In the genomic region with DNA sequence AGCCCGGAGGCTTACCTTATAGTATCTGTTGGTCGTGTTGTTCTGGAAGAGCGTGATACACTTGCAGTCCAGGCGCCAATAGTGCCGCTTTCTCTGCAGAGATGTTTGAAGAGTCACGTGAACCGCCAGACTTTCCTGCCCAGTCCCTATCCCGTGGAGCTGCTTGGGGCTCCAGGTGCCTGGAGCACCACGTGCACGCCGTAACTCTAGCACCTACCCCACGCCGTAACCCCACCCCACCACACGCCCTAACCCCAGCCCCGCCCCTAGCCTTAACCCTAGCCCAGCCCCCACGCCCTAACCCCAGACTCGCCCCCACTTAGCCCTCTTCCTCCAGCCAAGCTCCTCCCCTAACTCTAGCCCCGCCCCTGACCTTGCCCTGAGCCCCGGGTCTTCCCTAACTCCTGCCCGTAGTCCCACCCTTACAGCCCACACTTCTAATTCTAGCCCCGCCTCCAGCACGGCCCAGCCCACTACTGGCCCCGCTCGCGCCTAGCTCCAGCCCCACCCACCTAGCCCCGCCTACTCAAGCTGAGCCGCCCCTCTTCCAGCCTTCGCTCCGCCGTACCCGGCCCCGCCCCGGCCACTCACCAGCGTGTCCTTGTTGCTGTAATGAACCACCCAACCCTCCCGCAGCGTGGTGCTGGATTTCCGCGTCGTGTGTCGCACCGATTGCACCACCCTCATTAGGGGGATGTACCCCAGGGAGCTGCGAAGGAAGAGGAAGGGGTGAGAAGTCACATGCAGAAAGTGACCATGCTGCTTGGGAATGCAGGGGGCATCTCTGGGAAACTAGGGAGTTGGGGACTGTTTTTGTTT, we compare ENCODE assay signal across 8 cellular contexts. TPM values are rescaled to one million over a fixed set of nuclear protein-coding genes. Genes with fewer than 3 reads are reported as not detected.
DNase-seq lines count a peak whose midpoint lies in the region; ATAC-seq and TF ChIP-seq lines count a peak whose summit lies in the region.

No MANE protein-coding gene starts in this region.

- H2AFZ ChIP-seq in H9 (ENCODE audit: low read length): no peak overlapping the region

- no peak overlapping the region for H3K4me3 ChIP-seq in neutrophil (ENCODE audit: low read depth in 1 of 2, low read length in 1 of 2)

- H2AK5ac ChIP-seq in H9 (ENCODE audit: insufficient read length, low read length): no peak overlapping the region

- H3K4ac ChIP-seq in H9 (ENCODE audit: low read depth, low read length): no peak overlapping the region

- H4K8ac ChIP-seq in H9 (replicated peaks; ENCODE audit: insufficient read length, low read depth, low read length): no peak overlapping the region

- H3K36me3 Mint-ChIP-seq in H9 (ENCODE audit: insufficient read depth in 1 of 3, low read depth in 3 of 3): peaks cover 53 to 83% (median 83%) of the 10 kb centered on the region in 3 experiments

- TF ChIP-seq CTCF in H9 (conservative IDR thresholded peaks at IDR 0.05) (no peak), foreskin keratinocyte (conservative IDR thresholded peaks at IDR 0.05) (no peak), neutrophil (IDR thresholded peaks at IDR 0.05) (no peak)

- H3K27me3 ChIP-seq in H9 (ENCODE audit: insufficient read depth, low read length) (no peaks in the 10 kb centered on the region), foreskin keratinocyte (no peaks in the 10 kb centered on the region), neutrophil (no peaks in the 10 kb centered on the region)

- no peaks in the 10 kb centered on the region for H4K20me1 ChIP-seq in H9 (ENCODE audit: control insufficient read depth, insufficient read depth, insufficient read length)

- no peak overlapping the region for H3K9ac ChIP-seq in H9 (ENCODE audit: extremely low read depth, insufficient read length, low read length)

- no peak overlapping the region for H4K91ac ChIP-seq in H9 (ENCODE audit: insufficient read length, low read depth, low read length)

- no peak overlapping the region for H2BK15ac ChIP-seq in H9 (ENCODE audit: low read depth, low read length)

- no peak overlapping the region for H3K56ac ChIP-seq in H9 (ENCODE audit: insufficient read length, low read depth, low read length)

- H2BK5ac ChIP-seq in H9 (ENCODE audit: insufficient read length, low read length): no peak overlapping the region

- no peak overlapping the region for H2BK120ac ChIP-seq in H9 (ENCODE audit: low read depth, low read length, poor library complexity, severe bottlenecking)

- peak overlapping the region; percentile 40 to 70; a peak in 3 of 5 replicates for H3K4me3 Mint-ChIP-seq in H9

- no peak overlapping the region for H3K14ac ChIP-seq in H9 (ENCODE audit: insufficient read depth, low read length)

- H3K27ac ChIP-seq in H9 (ENCODE audit: insufficient read length, low read depth, low read length) (no peak overlapping the region), foreskin keratinocyte (no peak overlapping the region), neutrophil (peak overlapping the region; percentile 15)

- no peaks in the 10 kb centered on the region for H3K79me1 ChIP-seq in H9 (ENCODE audit: insufficient read depth, low read depth, low read length, poor library complexity, severe bottlenecking)

- H3K27me3 Mint-ChIP-seq in H9 (ENCODE audit: low read depth): no peaks in the 10 kb centered on the region; the same call in 1 of the 2 replicates

- H3K18ac ChIP-seq in H9 (ENCODE audit: insufficient read length, low read depth, low read length): no peak overlapping the region

- H3K79me2 ChIP-seq in H9 (ENCODE audit: insufficient read depth, low read length): no peaks in the 10 kb centered on the region

- H3K23me2 ChIP-seq in H9 (ENCODE audit: insufficient read length, low read depth, low read length, poor library complexity, severe bottlenecking): no peaks in the 10 kb centered on the region

- no peak overlapping the region for H3T11ph ChIP-seq in H9 (ENCODE audit: low read length)

- H3K4me1 ChIP-seq in H9 (ENCODE audit: insufficient read depth, low read length): no peaks in the 10 kb centered on the region
- no peaks in the 10 kb centered on the region for H3K4me1 ChIP-seq in foreskin keratinocyte
- peaks cover 0 to 6% of the 10 kb centered on the region in 2 experiments for H3K4me1 ChIP-seq in neutrophil (ENCODE audit: control insufficient read depth in 1 of 2, insufficient read depth in 1 of 2, low read depth in 1 of 2, low read length in 1 of 2)

- no peak overlapping the region for H2BK12ac ChIP-seq in H9 (ENCODE audit: insufficient read length, low read depth, low read length)

- DNase-seq in H9: peak; percentile 99
- no peak for DNase-seq in foreskin keratinocyte
- no peak for DNase-seq in NCI-H2227 (lab: John Stamatoyannopoulos, UW; ENCODE audit: unreplicated experiment)
- no peak for DNase-seq in stimulated activated CD4-positive, alpha-beta T cell treated with anti-CD3 and anti-CD28 coated beads, Interleukin-12 subunit alpha, Interleukin-12 subunit beta, amount 100 ng/mL, for 4 hours
- DNase-seq in T-helper 9 cell: no peak

- WGBS in H9 (ENCODE audit: extremely low coverage, insufficient read length, low lambda C conversion rate): no CpG with 5 or more reads among the region's 42 CpGs

- H3K36me3 ChIP-seq in neutrophil: peaks cover 100% of the 10 kb centered on the region

- peak overlapping the region; percentile 47 for H3K4me2 ChIP-seq in H9 (ENCODE audit: insufficient read depth, insufficient read length, low read length)

- H4K5ac ChIP-seq in H9 (ENCODE audit: insufficient read length, low read depth, low read length): no peak overlapping the region

- peaks cover 7 to 17% of the 10 kb centered on the region in 2 experiments for H3K4me1 Mint-ChIP-seq in H9

- no peaks in the 10 kb centered on the region for H3K9me3 Mint-ChIP-seq in H9

- H3K9me3 ChIP-seq in H9 (ENCODE audit: control insufficient read depth, low read depth, low read length): no peaks in the 10 kb centered on the region
- no peaks in the 10 kb centered on the region for H3K9me3 ChIP-seq in neutrophil

- no peak overlapping the region for H3K23ac ChIP-seq in H9 (ENCODE audit: insufficient read length, low read depth, low read length)

- ATAC-seq in SK-N-SH treated with all-trans-retinoic acid at 6 μM for 48 hours: peak; percentile 41; the same call in 2 of the 3 replicates
- peak; percentile 88 for ATAC-seq in foreskin keratinocyte
- no peak for ATAC-seq in GM18861 (IDR thresholded peaks at IDR 0.05; ENCODE audit: unreplicated experiment)

- H2BK20ac ChIP-seq in H9 (ENCODE audit: low read depth, low read length, poor library complexity, severe bottlenecking): no peak overlapping the region

- peak overlapping the region; percentile 22 to 95 (median 94); a peak in 5 of 7 replicates for H3K27ac Mint-ChIP-seq in H9

TF ChIP-seq in SK-N-SH treated with all-trans-retinoic acid at 6 μM for 48 hours, 23 proteins besides CTCF, POLR2A, EP300 and RAD21 (continues in another document):
- TF ChIP-seq ZFP3 (CRISPR knock-in tag; IDR thresholded peaks at IDR 0.05) (no peak), SNAI2 (CRISPR knock-in tag; IDR thresholded peaks at IDR 0.05) (no peak), ZFP30 (CRISPR knock-in tag; IDR thresholded peaks at IDR 0.05) (no peak), RARB (CRISPR knock-in tag; IDR thresholded peaks at IDR 0.05) (no peak), OSR1 (CRISPR knock-in tag; IDR thresholded peaks at IDR 0.05) (no peak), TCF4 (CRISPR knock-in tag; IDR thresholded peaks at IDR 0.05; ENCODE audit: borderline replicate concordance) (no peak), ARNTL (CRISPR knock-in tag; IDR thresholded peaks at IDR 0.05; ENCODE audit: borderline replicate concordance, low read depth) (no peak), GLIS3 (CRISPR knock-in tag; IDR thresholded peaks at IDR 0.05) (no peak)
- TF ChIP-seq, protein P1, sequence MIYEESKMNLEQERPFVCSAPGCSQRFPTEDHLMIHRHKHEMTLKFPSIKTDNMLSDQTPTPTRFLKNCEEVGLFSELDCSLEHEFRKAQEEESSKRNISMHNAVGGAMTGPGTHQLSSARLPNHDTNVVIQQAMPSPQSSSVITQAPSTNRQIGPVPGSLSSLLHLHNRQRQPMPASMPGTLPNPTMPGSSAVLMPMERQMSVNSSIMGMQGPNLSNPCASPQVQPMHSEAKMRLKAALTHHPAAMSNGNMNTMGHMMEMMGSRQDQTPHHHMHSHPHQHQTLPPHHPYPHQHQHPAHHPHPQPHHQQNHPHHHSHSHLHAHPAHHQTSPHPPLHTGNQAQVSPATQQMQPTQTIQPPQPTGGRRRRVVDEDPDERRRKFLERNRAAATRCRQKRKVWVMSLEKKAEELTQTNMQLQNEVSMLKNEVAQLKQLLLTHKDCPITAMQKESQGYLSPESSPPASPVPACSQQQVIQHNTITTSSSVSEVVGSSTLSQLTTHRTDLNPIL (CRISPR knock-in tag; IDR thresholded peaks at IDR 0.05; ENCODE audit: low read depth): no peak
- TF ChIP-seq, protein P2, sequence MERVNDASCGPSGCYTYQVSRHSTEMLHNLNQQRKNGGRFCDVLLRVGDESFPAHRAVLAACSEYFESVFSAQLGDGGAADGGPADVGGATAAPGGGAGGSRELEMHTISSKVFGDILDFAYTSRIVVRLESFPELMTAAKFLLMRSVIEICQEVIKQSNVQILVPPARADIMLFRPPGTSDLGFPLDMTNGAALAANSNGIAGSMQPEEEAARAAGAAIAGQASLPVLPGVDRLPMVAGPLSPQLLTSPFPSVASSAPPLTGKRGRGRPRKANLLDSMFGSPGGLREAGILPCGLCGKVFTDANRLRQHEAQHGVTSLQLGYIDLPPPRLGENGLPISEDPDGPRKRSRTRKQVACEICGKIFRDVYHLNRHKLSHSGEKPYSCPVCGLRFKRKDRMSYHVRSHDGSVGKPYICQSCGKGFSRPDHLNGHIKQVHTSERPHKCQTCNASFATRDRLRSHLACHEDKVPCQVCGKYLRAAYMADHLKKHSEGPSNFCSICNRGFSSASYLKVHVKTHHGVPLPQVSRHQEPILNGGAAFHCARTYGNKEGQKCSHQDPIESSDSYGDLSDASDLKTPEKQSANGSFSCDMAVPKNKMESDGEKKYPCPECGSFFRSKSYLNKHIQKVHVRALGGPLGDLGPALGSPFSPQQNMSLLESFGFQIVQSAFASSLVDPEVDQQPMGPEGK (CRISPR knock-in tag; IDR thresholded peaks at IDR 0.05; ENCODE audit: borderline replicate concordance): no peak

RNA-seq across cellular contexts. Expression of gene PRKD2, which starts 19.6 kb away (rescaled TPM):
- 60.7 and 60.8 TPM in 2 replicates for total RNA-seq in H9 (2021)
- 40.8 and 44.6 TPM in 2 replicates for total RNA-seq in foreskin keratinocyte
- 47.2 and 50.4 TPM in 2 replicates for polyA plus RNA-seq in foreskin keratinocyte

RNA-seq across cellular contexts. Expression of gene DACT3, which starts 36.4 kb away (rescaled TPM):
- total RNA-seq in H9 (2021): 0.87 and 1.1 TPM in 2 replicates
- 0.04 TPM in 1 of 2 replicates, not detected in the other for total RNA-seq in foreskin keratinocyte
- 0.02 and 0.06 TPM in 2 replicates for polyA plus RNA-seq in foreskin keratinocyte

RNA-seq across cellular contexts. Expression of gene FKRP, which starts 48.5 kb away (rescaled TPM):
- total RNA-seq in H9 (2021): 39.1 and 42.2 TPM in 2 replicates
- 11.9 and 14.8 TPM in 2 replicates for total RNA-seq in foreskin keratinocyte
- polyA plus RNA-seq in foreskin keratinocyte: 9.9 and 10.0 TPM in 2 replicates

RNA-seq across cellular contexts. Expression of gene STRN4, which starts 48.9 kb away (rescaled TPM):
- total RNA-seq in H9 (2021) (143 and 148 TPM in 2 replicates), foreskin keratinocyte (66.6 and 68.4 TPM in 2 replicates)
- 58.0 and 58.2 TPM in 2 replicates for polyA plus RNA-seq in foreskin keratinocyte
